8 cellular contexts compared by ENCODE assay signal in the genomic region with DNA sequence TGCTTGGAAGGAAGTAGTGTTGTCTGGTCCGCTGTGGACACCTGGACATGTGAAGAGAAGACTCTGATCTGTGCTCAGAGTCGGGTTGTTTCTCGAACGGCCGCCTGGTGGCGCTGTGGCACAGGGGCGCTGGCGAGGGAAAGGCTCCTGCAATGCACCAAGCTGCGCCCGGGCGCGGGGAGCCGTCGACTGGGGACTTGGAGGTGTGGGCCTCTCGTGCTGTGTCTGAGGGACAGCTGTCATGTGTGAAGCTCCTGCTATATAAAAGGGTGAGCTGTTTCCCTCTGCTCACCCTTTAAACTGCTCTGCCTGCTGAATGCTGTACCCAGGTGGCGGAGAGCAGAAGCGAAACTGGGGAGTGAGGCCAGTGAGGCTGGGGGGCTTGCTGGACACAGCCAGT. TPM values are rescaled to one million over a fixed set of nuclear protein-coding genes. Genes with fewer than 3 reads are reported as not detected.
A peak's percentile ranks its signal among the peaks of the same experiment; 100 is the strongest.
DNase-seq lines count a peak whose midpoint lies in the region; ATAC-seq and TF ChIP-seq lines count a peak whose summit lies in the region.

No MANE protein-coding gene starts in this region.

- WGBS in H9 (ENCODE audit: extremely low coverage, insufficient read length, low lambda C conversion rate): no CpG with 5 or more reads among the region's 17 CpGs
- no CpG with 5 or more reads among the region's 17 CpGs for WGBS in mesendoderm (ENCODE audit: extremely low coverage, insufficient coverage, low lambda C conversion rate)

- H3K9ac ChIP-seq in H9 (ENCODE audit: extremely low read depth, insufficient read length, low read length): no peak overlapping the region
- H3K9ac ChIP-seq in mesendoderm (ENCODE audit: low read length): peak overlapping the region; percentile 54

- H2BK120ac ChIP-seq in H9 (ENCODE audit: low read depth, low read length, poor library complexity, severe bottlenecking) (no peak overlapping the region), mesendoderm (ENCODE audit: low read depth, low read length) (no peak overlapping the region)

- peaks cover 4 to 7% of the 10 kb centered on the region in 2 experiments; a peak in 2 of 4 replicates for H3K4me1 Mint-ChIP-seq in H9

- H3K79me2 ChIP-seq in H9 (ENCODE audit: insufficient read depth, low read length) (no peaks in the 10 kb centered on the region), mesendoderm (ENCODE audit: control insufficient read depth, insufficient read depth, low read length) (no peaks in the 10 kb centered on the region)

- no peak overlapping the region for H2BK20ac ChIP-seq in H9 (ENCODE audit: low read depth, low read length, poor library complexity, severe bottlenecking)

- H2BK5ac ChIP-seq in H9 (ENCODE audit: insufficient read length, low read length) (no peak overlapping the region), mesendoderm (ENCODE audit: low read length) (no peak overlapping the region)

- H2AK5ac ChIP-seq in H9 (ENCODE audit: insufficient read length, low read length) (no peak overlapping the region), mesendoderm (ENCODE audit: low read length) (no peak overlapping the region)

- H3K36me3 ChIP-seq in mesendoderm (ENCODE audit: control insufficient read depth, insufficient read depth, low read length): no peaks in the 10 kb centered on the region

- H3K9me3 Mint-ChIP-seq in H9: no peaks in the 10 kb centered on the region

- no peak overlapping the region for H2AFZ ChIP-seq in H9 (ENCODE audit: low read length)

- no peak overlapping the region for H3K4me3 Mint-ChIP-seq in H9

- H3K14ac ChIP-seq in H9 (ENCODE audit: insufficient read depth, low read length): no peak overlapping the region

- no peak overlapping the region for H3K27ac Mint-ChIP-seq in H9

- H4K5ac ChIP-seq in H9 (ENCODE audit: insufficient read length, low read depth, low read length) (no peak overlapping the region), mesendoderm (ENCODE audit: low read length) (no peak overlapping the region)

- TF ChIP-seq CTCF in H9 (conservative IDR thresholded peaks at IDR 0.05): peak; percentile 98

- no peak for ATAC-seq in HG02884 (IDR thresholded peaks at IDR 0.05; ENCODE audit: unreplicated experiment)

- no peak overlapping the region for H3K4ac ChIP-seq in H9 (ENCODE audit: low read depth, low read length)
- H3K4ac ChIP-seq in mesendoderm (ENCODE audit: low read depth, low read length): no peak overlapping the region

- no peaks in the 10 kb centered on the region for H3K27me3 ChIP-seq in H9 (ENCODE audit: insufficient read depth, low read length)
- H3K27me3 ChIP-seq in mesendoderm (ENCODE audit: insufficient read depth, low read length, poor library complexity): no peaks in the 10 kb centered on the region

- H3K18ac ChIP-seq in H9 (ENCODE audit: insufficient read length, low read depth, low read length) (no peak overlapping the region), mesendoderm (ENCODE audit: low read length) (no peak overlapping the region)

- no peaks in the 10 kb centered on the region for H3K36me3 Mint-ChIP-seq in H9 (ENCODE audit: insufficient read depth in 1 of 3, low read depth in 3 of 3)

- H3K4me1 ChIP-seq in H9 (ENCODE audit: insufficient read depth, low read length): no peaks in the 10 kb centered on the region
- H3K4me1 ChIP-seq in mesendoderm (ENCODE audit: control insufficient read depth, low read depth, low read length): no peaks in the 10 kb centered on the region

- H3K9me3 ChIP-seq in H9 (ENCODE audit: control insufficient read depth, low read depth, low read length): no peaks in the 10 kb centered on the region

- peaks cover 6% of the 10 kb centered on the region for H3K27me3 Mint-ChIP-seq in H9 (ENCODE audit: low read depth)

- H2BK15ac ChIP-seq in H9 (ENCODE audit: low read depth, low read length): no peak overlapping the region
- H2BK15ac ChIP-seq in mesendoderm (replicated peaks; ENCODE audit: low read depth): no peak overlapping the region

- no peak overlapping the region for H3T11ph ChIP-seq in H9 (ENCODE audit: low read length)

- H3K79me1 ChIP-seq in H9 (ENCODE audit: insufficient read depth, low read depth, low read length, poor library complexity, severe bottlenecking): no peaks in the 10 kb centered on the region
- H3K79me1 ChIP-seq in mesendoderm (ENCODE audit: low read length): no peaks in the 10 kb centered on the region

- no peaks in the 10 kb centered on the region for H3K23me2 ChIP-seq in H9 (ENCODE audit: insufficient read length, low read depth, low read length, poor library complexity, severe bottlenecking)

- H4K20me1 ChIP-seq in H9 (ENCODE audit: control insufficient read depth, insufficient read depth, insufficient read length): no peaks in the 10 kb centered on the region

- DNase-seq in COLO829 (ENCODE audit: low spot score) (peak; percentile 54), H9 (peak; percentile 83), NCI-H345 treated with DMSO at 0.1 percent for 48 hours (lab: John Stamatoyannopoulos, UW; ENCODE audit: unreplicated experiment) (peak; percentile 9), ecto neural progenitor cell (ENCODE audit: low spot score) (peak; percentile 91), mesendoderm (peak; percentile 77)
- DNase-seq in activated CD4-positive, alpha-beta T cell treated with anti-CD3 and anti-CD28 coated beads, Interleukin-2, amount 50 U/mL, for 48 hours: peak; percentile 76 to 82
- peak; percentile 36 for DNase-seq in stimulated activated CD8-positive, alpha-beta memory T cell treated with anti-CD3 and anti-CD28 coated beads, Interleukin-15, amount 100 ng/mL, for 1 hour (ENCODE audit: low read depth)

- H2BK12ac ChIP-seq in H9 (ENCODE audit: insufficient read length, low read depth, low read length): no peak overlapping the region

- H3K4me2 ChIP-seq in H9 (ENCODE audit: insufficient read depth, insufficient read length, low read length) (no peak overlapping the region), mesendoderm (ENCODE audit: low read length) (no peak overlapping the region)

- H4K91ac ChIP-seq in H9 (ENCODE audit: insufficient read length, low read depth, low read length): no peak overlapping the region

- H4K8ac ChIP-seq in H9 (replicated peaks; ENCODE audit: insufficient read length, low read depth, low read length) (no peak overlapping the region), mesendoderm (ENCODE audit: low read depth, low read length) (no peak overlapping the region)

- H3K27ac ChIP-seq in H9 (ENCODE audit: insufficient read length, low read depth, low read length) (no peak overlapping the region), mesendoderm (ENCODE audit: low read depth, low read length) (no peak overlapping the region)

- H3K4me3 ChIP-seq in mesendoderm (ENCODE audit: low read length): no peak overlapping the region

- H3K56ac ChIP-seq in H9 (ENCODE audit: insufficient read length, low read depth, low read length) (no peak overlapping the region), mesendoderm (ENCODE audit: low read length) (peak overlapping the region; percentile 66)

- H3K23ac ChIP-seq in H9 (ENCODE audit: insufficient read length, low read depth, low read length) (no peak overlapping the region), mesendoderm (ENCODE audit: low read length) (no peak overlapping the region)

RNA-seq across cellular contexts. Expression of gene GNAL, which starts 44.0 kb away (rescaled TPM):
- total RNA-seq in H9 (2021): 23.8 and 24.0 TPM in 2 replicates
- 26.7 TPM for polyA plus RNA-seq in mesendoderm (2013, experiment 1 of 2)
- polyA plus RNA-seq in mesendoderm (2013, experiment 2 of 2): 26.8 TPM

Comparison
In these comparisons a context has a peak if more than half of its experiments do, and no peak if none do; other contexts are left out.
1. DNase-seq: peak in every context shown above with its lines; median percentile 91 in ecto neural progenitor cell; 83 in H9; 79 in activated CD4-positive, alpha-beta T cell treated with anti-CD3 and anti-CD28 coated beads, Interleukin-2, amount 50 U/mL, for 48 hours; 77 in mesendoderm; 54 in COLO829; 36 in stimulated activated CD8-positive, alpha-beta memory T cell treated with anti-CD3 and anti-CD28 coated beads, Interleukin-15, amount 100 ng/mL, for 1 hour; 9 in NCI-H345 treated with DMSO at 0.1 percent for 48 hours.